Comparison of ENCODE assay signal across 1 cellular context in the genomic region with DNA sequence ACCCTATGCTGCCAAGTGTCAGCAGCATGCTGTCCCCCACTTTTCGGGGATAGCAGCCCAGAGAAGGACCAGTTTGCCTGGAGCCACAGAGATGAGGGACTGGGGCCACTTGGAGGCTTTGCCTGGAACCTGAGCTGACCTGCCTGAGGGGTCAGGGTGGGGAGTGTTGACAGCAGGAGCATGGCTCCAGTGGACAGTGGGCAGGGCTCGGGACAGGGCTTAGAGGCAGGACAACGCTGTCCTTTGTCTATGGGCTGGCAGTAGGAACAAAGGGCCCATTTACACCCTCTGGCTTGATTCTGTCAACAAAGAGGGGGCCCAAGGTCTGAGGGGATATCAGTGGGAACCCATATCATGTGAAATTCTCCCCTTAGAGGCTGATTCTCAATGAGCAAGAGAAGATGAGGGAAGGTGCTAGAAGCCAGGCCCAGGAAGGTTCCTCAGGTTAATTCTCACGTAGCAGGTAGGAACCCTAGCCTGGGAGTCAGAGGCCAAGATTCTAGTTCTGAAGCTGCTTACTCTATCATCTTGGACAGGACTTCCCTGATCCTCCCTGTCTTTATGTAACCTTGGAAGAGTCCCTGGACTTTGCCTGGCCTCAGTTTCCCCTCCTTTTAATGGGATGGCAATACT.
TF ChIP-seq lines count a peak whose summit lies in the region.

No MANE protein-coding gene starts in this region.

TF ChIP-seq in H1, 55 proteins besides CTCF, POLR2A, EP300 and RAD21:
- no peak for TF ChIP-seq NRF1 (IDR thresholded peaks at IDR 0.05; ENCODE audit: low read depth, low read length)
- TF ChIP-seq TEAD4 (IDR thresholded peaks at IDR 0.05; ENCODE audit: low read depth, low read length), result no peak
- TF ChIP-seq SP4 (IDR thresholded peaks at IDR 0.05; ENCODE audit: low read length), result no peak
- TF ChIP-seq KDM4A (IDR thresholded peaks at IDR 0.05; ENCODE audit: low read depth, low read length, severe bottlenecking), result no peak
- TF ChIP-seq SAP30 (IDR thresholded peaks at IDR 0.05; ENCODE audit: insufficient read depth, insufficient replicate concordance, low read length), result no peak
- no peak for TF ChIP-seq PHF8 (conservative IDR thresholded peaks at IDR 0.05; ENCODE audit: low read depth, low read length)
